Comparison of ENCODE assay signal across 31 cellular contexts in the genomic region with DNA sequence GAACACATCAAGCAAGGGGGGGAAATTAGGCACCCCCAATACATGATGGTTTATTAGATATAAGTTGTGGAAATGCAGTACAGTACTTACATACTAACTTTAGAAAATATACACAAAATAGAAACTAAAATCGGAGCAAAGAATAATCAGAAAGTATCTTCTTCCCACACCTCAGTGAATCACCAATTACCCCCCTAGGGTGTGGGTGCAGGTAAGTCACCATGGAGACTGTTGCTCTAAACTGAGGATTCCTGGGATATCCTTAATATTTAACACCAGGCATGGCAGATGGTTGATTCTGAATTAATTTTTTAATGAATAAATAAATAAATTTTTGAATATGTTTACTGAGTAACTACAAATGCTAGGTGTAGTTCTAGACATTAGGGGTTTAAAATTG.
A peak's percentile ranks its signal among the peaks of the same experiment; 100 is the strongest.
DNase-seq lines count a peak whose midpoint lies in the region; ATAC-seq and TF ChIP-seq lines count a peak whose summit lies in the region.
"Had no signal": no experiment of that assay in that cellular context is flagged by ENCODE, and none has a peak within 500 bp of the region (broad histone marks: within the 10 kb centered on the region; RNA-seq: fewer than 3 reads in every experiment).

No MANE protein-coding gene starts in this region.

- H3K4me3 Mint-ChIP-seq in activated T-cell treated with anti-CD3 and anti-CD28 coated beads, Interleukin-2, amount 50 U/mL, for 72 hours, result no peak overlapping the region
- H3K4me3 Mint-ChIP-seq in activated T-helper 1 cell treated with anti-CD3 and anti-CD28 coated beads, Interleukin-12 subunit alpha, Interleukin-12 subunit beta, Interleukin-2, Interleukin-4 antibody, amounts not matched to agents 30 ng/mL and 10 ng/mL and 1 ng/mL, durations not matched to agents 14 hours and 24 hours and 36 hours, result no peak overlapping the region
- H3K4me3 Mint-ChIP-seq: B cell; CD4-positive, alpha-beta memory T cell; CD4-positive, alpha-beta T cell; CD4-positive, CD25-positive, alpha-beta regulatory T cell; CD8-positive, alpha-beta memory T cell; CD8-positive, alpha-beta T cell had no signal

- no peaks in the 10 kb centered on the region for H3K9me2 ChIP-seq in hepatocyte (replicated peaks; ENCODE audit: insufficient read depth)

- no peaks in the 10 kb centered on the region for H4K20me1 ChIP-seq in hepatocyte (ENCODE audit: insufficient read depth, poor library complexity, severe bottlenecking)
- H4K20me1 ChIP-seq: BLaER1; BLaER1 treated with 17β-estradiol and CSF1 and Interleukin-3, amounts not matched to agents 10 nM and 100 nM had no signal

- peaks cover 0 to 2% of the 10 kb centered on the region in 2 donors for H3K36me3 Mint-ChIP-seq in activated T-cell treated with anti-CD3 and anti-CD28 coated beads, Interleukin-2, amount 50 U/mL, for 72 hours (ENCODE audit: insufficient read depth in 2 of 2)
- no peaks in the 10 kb centered on the region for H3K36me3 Mint-ChIP-seq in activated T-helper 1 cell treated with anti-CD3 and anti-CD28 coated beads, Interleukin-12 subunit alpha, Interleukin-12 subunit beta, Interleukin-2, Interleukin-4 antibody, amounts not matched to agents 30 ng/mL and 10 ng/mL and 1 ng/mL, durations not matched to agents 14 hours and 24 hours and 36 hours (ENCODE audit: low read depth)
- H3K36me3 Mint-ChIP-seq: CD14-positive monocyte; CD4-positive, alpha-beta memory T cell; CD4-positive, CD25-positive, alpha-beta regulatory T cell; CD8-positive, alpha-beta memory T cell; CD8-positive, alpha-beta T cell had no signal

- H3K27me3 Mint-ChIP-seq in activated T-cell treated with anti-CD3 and anti-CD28 coated beads, Interleukin-2, amount 50 U/mL, for 72 hours (ENCODE audit: low read depth), result no peaks in the 10 kb centered on the region
- H3K27me3 Mint-ChIP-seq in activated T-helper 1 cell treated with anti-CD3 and anti-CD28 coated beads, Interleukin-12 subunit alpha, Interleukin-12 subunit beta, Interleukin-2, Interleukin-4 antibody, amounts not matched to agents 30 ng/mL and 10 ng/mL and 1 ng/mL, durations not matched to agents 14 hours and 24 hours and 36 hours (ENCODE audit: insufficient read depth), result no peaks in the 10 kb centered on the region
- H3K27me3 Mint-ChIP-seq: B cell; CD4-positive, alpha-beta memory T cell; CD4-positive, alpha-beta T cell; CD4-positive, CD25-positive, alpha-beta regulatory T cell; CD8-positive, alpha-beta memory T cell had no signal

- H3K9me3 ChIP-seq in hepatocyte (ENCODE audit: low read depth), result no peaks in the 10 kb centered on the region
- H3K9me3 ChIP-seq: A549; BE2C; BLaER1; BLaER1 treated with 17β-estradiol and CSF1 and Interleukin-3, amounts not matched to agents 10 nM and 100 nM; Caco-2 had no signal

- peak overlapping the region; percentile 10 for H3K4me2 ChIP-seq in hepatocyte
- H3K4me2 ChIP-seq: A549; BLaER1; BLaER1 treated with 17β-estradiol and CSF1 and Interleukin-3, amounts not matched to agents 10 nM and 100 nM had no signal

- H3K4me1 Mint-ChIP-seq in activated T-cell treated with anti-CD3 and anti-CD28 coated beads, Interleukin-2, amount 50 U/mL, for 72 hours (ENCODE audit: low read depth), result no peaks in the 10 kb centered on the region
- no peaks in the 10 kb centered on the region for H3K4me1 Mint-ChIP-seq in activated T-helper 1 cell treated with anti-CD3 and anti-CD28 coated beads, Interleukin-12 subunit alpha, Interleukin-12 subunit beta, Interleukin-2, Interleukin-4 antibody, amounts not matched to agents 30 ng/mL and 10 ng/mL and 1 ng/mL, durations not matched to agents 14 hours and 24 hours and 36 hours (ENCODE audit: low read depth)
- H3K4me1 Mint-ChIP-seq: B cell; CD14-positive monocyte; CD4-positive, alpha-beta memory T cell; CD4-positive, CD25-positive, alpha-beta regulatory T cell; CD8-positive, alpha-beta memory T cell had no signal

- H3K79me2 ChIP-seq in hepatocyte, result no peaks in the 10 kb centered on the region

- no peak overlapping the region for H3K27ac Mint-ChIP-seq in activated T-cell treated with anti-CD3 and anti-CD28 coated beads, Interleukin-2, amount 50 U/mL, for 72 hours
- no peak overlapping the region for H3K27ac Mint-ChIP-seq in activated T-helper 1 cell treated with anti-CD3 and anti-CD28 coated beads, Interleukin-12 subunit alpha, Interleukin-12 subunit beta, Interleukin-2, Interleukin-4 antibody, amounts not matched to agents 30 ng/mL and 10 ng/mL and 1 ng/mL, durations not matched to agents 14 hours and 24 hours and 36 hours
- H3K27ac Mint-ChIP-seq: B cell; CD14-positive monocyte; CD4-positive, alpha-beta memory T cell; CD4-positive, alpha-beta T cell; CD4-positive, CD25-positive, alpha-beta regulatory T cell; CD8-positive, alpha-beta memory T cell; CD8-positive, alpha-beta T cell had no signal

- H3K27ac ChIP-seq in hepatocyte, result no peak overlapping the region
- H3K27ac ChIP-seq: 22Rv1; A549; BLaER1; BLaER1 treated with 17β-estradiol and CSF1 and Interleukin-3, amounts not matched to agents 10 nM and 100 nM; C4-2B had no signal

- no peak overlapping the region for H3K4me3 ChIP-seq in hepatocyte
- H3K4me3 ChIP-seq: A549; BLaER1; BLaER1 treated with 17β-estradiol and CSF1 and Interleukin-3, amounts not matched to agents 10 nM and 100 nM had no signal

- peaks cover 0 to 4% of the 10 kb centered on the region in 2 donors for H3K9me3 Mint-ChIP-seq in activated T-cell treated with anti-CD3 and anti-CD28 coated beads, Interleukin-2, amount 50 U/mL, for 72 hours
- no peaks in the 10 kb centered on the region for H3K9me3 Mint-ChIP-seq in activated T-helper 1 cell treated with anti-CD3 and anti-CD28 coated beads, Interleukin-12 subunit alpha, Interleukin-12 subunit beta, Interleukin-2, Interleukin-4 antibody, amounts not matched to agents 30 ng/mL and 10 ng/mL and 1 ng/mL, durations not matched to agents 14 hours and 24 hours and 36 hours
- H3K9me3 Mint-ChIP-seq: CD8-positive, alpha-beta T cell had no signal

- no peak for TF ChIP-seq CTCF in hepatocyte (IDR thresholded peaks at IDR 0.05; ENCODE audit: poor library complexity)

- ATAC-seq in activated T-cell treated with anti-CD3 and anti-CD28 coated beads, Interleukin-2, amount 50 U/mL, for 72 hours (replicated peaks in 1 of 2), result no peak
- ATAC-seq: A549; CD8-positive, alpha-beta T cell had no signal

- DNase-seq in hepatocyte (ENCODE audit: low spot score), result no peak
- DNase-seq in putamen (ENCODE audit: low spot score), result peak; percentile 6
- no peak for DNase-seq in activated T-cell treated with anti-CD3 and anti-CD28 coated beads, Interleukin-2, amount 50 U/mL, for 72 hours
- DNase-seq in activated T-helper 1 cell treated with anti-CD3 and anti-CD28 coated beads, Interleukin-12 subunit alpha, Interleukin-12 subunit beta, Interleukin-2, Interleukin-4 antibody, amounts not matched to agents 30 ng/mL and 10 ng/mL and 1 ng/mL, durations not matched to agents 14 hours and 24 hours and 36 hours (ENCODE audit: low spot score), result no peak
- DNase-seq: 8988T; ACHN; AML-193; BE2C; C1 segment of cervical spinal cord; Caco-2; Calu3; CD4-positive, alpha-beta memory T cell; CD4-positive, alpha-beta T cell; CD4-positive, CD25-positive, alpha-beta regulatory T cell; CD8-positive, alpha-beta memory T cell; CD8-positive, alpha-beta T cell; COR-L47; DMS 273 treated with DMSO at 0.1 percent for 48 hours; DMS153; DMS53; DMS79; DMS79 treated with DMSO at 0.1 percent for 48 hours; DND-41; EL had no signal

- WGBS in hepatocyte (ENCODE audit: low lambda C conversion rate, missing lambda C conversion rate), result 96% methylated on average over 1 of the region's 1 CpG

- H3K27me3 ChIP-seq in hepatocyte, result no peaks in the 10 kb centered on the region
- H3K27me3 ChIP-seq: BE2C; BLaER1; BLaER1 treated with 17β-estradiol and CSF1 and Interleukin-3, amounts not matched to agents 10 nM and 100 nM had no signal

- intact Hi-C loops in activated T-helper 1 cell treated with anti-CD3 and anti-CD28 coated beads, Interleukin-12 subunit alpha, Interleukin-12 subunit beta, Interleukin-2, Interleukin-4 antibody, amounts not matched to agents 30 ng/mL and 10 ng/mL and 1 ng/mL, durations not matched to agents 14 hours and 24 hours and 36 hours (cut with micrococcal nuclease), result no loop called here

- no peak overlapping the region for H2AFZ ChIP-seq in hepatocyte

- no peaks in the 10 kb centered on the region for H3K36me3 ChIP-seq in hepatocyte (replicated peaks; ENCODE audit: insufficient read depth, low read depth)
- H3K36me3 ChIP-seq: BE2C; BLaER1; BLaER1 treated with 17β-estradiol and CSF1 and Interleukin-3, amounts not matched to agents 10 nM and 100 nM had no signal

- peaks cover 12% of the 10 kb centered on the region for H3K4me1 ChIP-seq in hepatocyte (ENCODE audit: insufficient read depth)
- H3K4me1 ChIP-seq: A549; BE2C; BLaER1; BLaER1 treated with 17β-estradiol and CSF1 and Interleukin-3, amounts not matched to agents 10 nM and 100 nM had no signal
